In the genomic region with DNA sequence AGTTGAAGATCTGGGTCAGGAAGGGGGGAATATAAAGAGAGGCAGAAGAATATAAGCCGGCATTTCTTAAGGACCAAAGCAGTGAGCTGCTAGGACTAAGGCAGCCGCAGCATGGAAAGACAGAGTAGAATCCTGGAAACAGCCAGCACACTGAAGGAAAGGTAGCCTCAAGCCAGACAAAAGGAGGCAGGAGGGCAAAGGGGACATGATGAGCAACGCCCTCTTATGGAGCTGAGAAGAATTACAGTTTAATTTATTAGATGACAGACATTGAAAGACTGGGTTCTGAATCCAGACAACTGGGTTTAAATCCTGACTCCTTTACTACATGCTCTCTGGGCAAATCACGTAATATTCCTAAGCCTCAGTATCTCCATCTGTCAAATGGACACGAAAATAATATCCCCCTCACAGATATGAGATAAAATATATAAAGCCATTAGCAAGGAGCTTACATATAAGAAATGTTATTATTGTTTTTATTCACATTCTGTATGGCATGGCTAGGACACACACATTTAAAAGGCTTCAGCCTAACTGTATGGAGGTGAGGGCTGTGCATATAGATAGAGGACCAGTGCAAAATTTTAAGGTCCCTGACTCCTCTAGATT, we compare ENCODE assay signal across 1 cellular context.
TF ChIP-seq lines count a peak whose summit lies in the region.

No MANE protein-coding gene starts in this region.

TF ChIP-seq in H1, 55 proteins besides CTCF, POLR2A, EP300 and RAD21 (continued from another document):
- TF ChIP-seq, protein P1, sequence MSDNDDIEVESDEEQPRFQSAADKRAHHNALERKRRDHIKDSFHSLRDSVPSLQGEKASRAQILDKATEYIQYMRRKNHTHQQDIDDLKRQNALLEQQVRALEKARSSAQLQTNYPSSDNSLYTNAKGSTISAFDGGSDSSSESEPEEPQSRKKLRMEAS (IDR thresholded peaks at IDR 0.05), result no peak
- no peak for TF ChIP-seq SP1 (IDR thresholded peaks at IDR 0.05; ENCODE audit: low read depth, low read length)
- TF ChIP-seq SAP30 (IDR thresholded peaks at IDR 0.05; ENCODE audit: insufficient read depth, insufficient replicate concordance, low read length), result no peak
- TF ChIP-seq PHF8 (conservative IDR thresholded peaks at IDR 0.05; ENCODE audit: low read depth, low read length), result no peak
- TF ChIP-seq, protein P2, sequence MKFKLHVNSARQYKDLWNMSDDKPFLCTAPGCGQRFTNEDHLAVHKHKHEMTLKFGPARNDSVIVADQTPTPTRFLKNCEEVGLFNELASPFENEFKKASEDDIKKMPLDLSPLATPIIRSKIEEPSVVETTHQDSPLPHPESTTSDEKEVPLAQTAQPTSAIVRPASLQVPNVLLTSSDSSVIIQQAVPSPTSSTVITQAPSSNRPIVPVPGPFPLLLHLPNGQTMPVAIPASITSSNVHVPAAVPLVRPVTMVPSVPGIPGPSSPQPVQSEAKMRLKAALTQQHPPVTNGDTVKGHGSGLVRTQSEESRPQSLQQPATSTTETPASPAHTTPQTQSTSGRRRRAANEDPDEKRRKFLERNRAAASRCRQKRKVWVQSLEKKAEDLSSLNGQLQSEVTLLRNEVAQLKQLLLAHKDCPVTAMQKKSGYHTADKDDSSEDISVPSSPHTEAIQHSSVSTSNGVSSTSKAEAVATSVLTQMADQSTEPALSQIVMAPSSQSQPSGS (IDR thresholded peaks at IDR 0.05; ENCODE audit: low read length), result no peak
- no peak for TF ChIP-seq SP2 (IDR thresholded peaks at IDR 0.05; ENCODE audit: low read length)
- no peak for TF ChIP-seq CBX8 (IDR thresholded peaks at IDR 0.05; ENCODE audit: borderline replicate concordance, low read depth, low read length)
